In the genomic region with DNA sequence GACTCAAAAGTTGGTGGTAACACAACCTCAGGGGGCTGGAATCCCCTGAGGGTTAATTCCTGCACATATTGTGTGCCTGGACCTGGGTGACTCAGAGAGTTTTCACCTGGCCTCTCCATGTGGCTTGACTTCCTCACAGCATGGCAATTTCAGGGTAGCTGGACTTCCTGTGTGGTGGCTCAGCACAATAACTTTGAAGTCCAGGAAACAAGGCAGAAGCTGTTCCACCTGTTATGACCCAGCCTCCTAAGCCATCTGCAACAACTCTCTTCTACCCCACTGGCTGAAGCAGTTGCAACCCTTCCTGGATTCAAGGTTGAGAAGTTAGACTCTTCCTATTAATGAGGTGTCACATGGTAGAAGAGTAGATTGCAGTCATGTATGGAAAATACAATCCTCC, we compare ENCODE assay signal across 15 cellular contexts. TPM values are rescaled to one million over a fixed set of nuclear protein-coding genes. Genes with fewer than 3 reads are reported as not detected.
DNase-seq lines count a peak whose midpoint lies in the region; ATAC-seq and TF ChIP-seq lines count a peak whose summit lies in the region.
"Had no signal": no experiment of that assay in that cellular context is flagged by ENCODE, and none has a peak within 500 bp of the region (broad histone marks: within the 10 kb centered on the region; RNA-seq: fewer than 3 reads in every experiment).

No MANE protein-coding gene starts in this region.

- H3K9me2 ChIP-seq in MM.1S (replicated peaks; ENCODE audit: insufficient read depth, low read length) (no peaks in the 10 kb centered on the region), hepatocyte (replicated peaks; ENCODE audit: insufficient read depth) (no peaks in the 10 kb centered on the region)

- H3K79me2 ChIP-seq in MM.1S (ENCODE audit: low read length) (no peaks in the 10 kb centered on the region), hepatocyte (no peaks in the 10 kb centered on the region)

- no peaks in the 10 kb centered on the region for H3K9me3 ChIP-seq in MM.1S (replicated peaks; ENCODE audit: insufficient read depth, low read length)
- H3K9me3 ChIP-seq in BE2C: no peaks in the 10 kb centered on the region
- no peaks in the 10 kb centered on the region for H3K9me3 ChIP-seq in hepatocyte (ENCODE audit: low read depth)

- peak; percentile 97 for ATAC-seq in esophagus mucosa
- ATAC-seq: GM12878, PC-3 had no signal

- H3K4me2 ChIP-seq in MM.1S (ENCODE audit: low read depth, low read length) (no peak overlapping the region), hepatocyte (no peak overlapping the region)

- H3K4me3 ChIP-seq in MM.1S (ENCODE audit: low read length): no peak overlapping the region
- H3K4me3 ChIP-seq in BE2C (ENCODE audit: low read depth, low read length): no peak overlapping the region
- H3K4me3 ChIP-seq in hepatocyte: no peak overlapping the region
- H3K4me3 ChIP-seq: GM12878 had no signal

- H2AFZ ChIP-seq in MM.1S (ENCODE audit: low read length): peak overlapping the region; percentile 39
- H2AFZ ChIP-seq in hepatocyte: no peak overlapping the region

- H4K20me1 ChIP-seq in MM.1S (ENCODE audit: insufficient read depth, low read length) (no peaks in the 10 kb centered on the region), hepatocyte (ENCODE audit: insufficient read depth, poor library complexity, severe bottlenecking) (no peaks in the 10 kb centered on the region)

- H3K27me3 ChIP-seq in MM.1S (replicated peaks; ENCODE audit: insufficient read depth, low read length) (no peaks in the 10 kb centered on the region), BE2C (no peaks in the 10 kb centered on the region), hepatocyte (no peaks in the 10 kb centered on the region)

- TF ChIP-seq CTCF in MM.1S (IDR thresholded peaks at IDR 0.05; ENCODE audit: low read length) (no peak), BE2C (IDR thresholded peaks at IDR 0.05; ENCODE audit: low read depth, low read length) (no peak), hepatocyte (IDR thresholded peaks at IDR 0.05; ENCODE audit: poor library complexity) (no peak)

- H3K36me3 ChIP-seq in MM.1S (replicated peaks; ENCODE audit: insufficient read depth, low read length) (no peaks in the 10 kb centered on the region), BE2C (no peaks in the 10 kb centered on the region), hepatocyte (replicated peaks; ENCODE audit: insufficient read depth, low read depth) (no peaks in the 10 kb centered on the region)

- H3K4me1 ChIP-seq in MM.1S (ENCODE audit: low read length) (peaks cover 13% of the 10 kb centered on the region), BE2C (no peaks in the 10 kb centered on the region), hepatocyte (ENCODE audit: insufficient read depth) (no peaks in the 10 kb centered on the region)

- DNase-seq in NOMO-1 treated with DMSO at 0.1 percent for 48 hours (lab: John Stamatoyannopoulos, UW; ENCODE audit: unreplicated experiment) (peak; percentile 7), NOMO-1 treated with dmso at 0.1 percent for 144 hours (lab: John Stamatoyannopoulos, UW; ENCODE audit: unreplicated experiment) (no peak), GF-D8 (lab: John Stamatoyannopoulos, UW) (peak; percentile 48), MM.1S (peak; percentile 75), foreskin melanocyte (no peak), BE2C (no peak), hepatocyte (ENCODE audit: low spot score) (no peak)
- DNase-seq: Karpas-422, NCI-H1092 treated with DMSO at 0.1 percent for 48 hours, NCI-H1436 treated with DMSO at 0.1 percent for 48 hours, NCI-H1930, PC-3, SHP77 had no signal

- H3K9ac ChIP-seq in MM.1S (ENCODE audit: low read length): no peak overlapping the region

- H3K27ac ChIP-seq in MM.1S (ENCODE audit: low read length): peak overlapping the region; percentile 22; the same call in 1 of the 2 replicates
- H3K27ac ChIP-seq in hepatocyte: no peak overlapping the region

- H3F3A ChIP-seq in MM.1S (ENCODE audit: insufficient read depth, low read length): no peaks in the 10 kb centered on the region; the same call in 1 of the 2 replicates

RNA-seq across cellular contexts. Expression of gene EDEM1, which starts 58.4 kb away (rescaled TPM):
- total RNA-seq in esophagus mucosa: 37.3 TPM
- 8.4 TPM for polyA plus RNA-seq in BE2C (2012; ENCODE audit: insufficient read depth, insufficient read length, low read depth)
- 39.2 and 58.3 TPM in 2 replicates for total RNA-seq in hepatocyte
- 18.5 and 22.6 TPM in 2 replicates for polyA plus RNA-seq in hepatocyte

Comparison
In these comparisons a context has a peak if more than half of its experiments do, and no peak if none do; other contexts are left out.
1. DNase-seq: peak in NOMO-1 treated with DMSO at 0.1 percent for 48 hours (single experiment), GF-D8 (single experiment) and MM.1S (single experiment); none in NOMO-1 treated with dmso at 0.1 percent for 144 hours (single experiment), foreskin melanocyte (single experiment), BE2C (single experiment) and hepatocyte (single experiment).